ENCODE assay signal across 9 cellular contexts in the genomic region with DNA sequence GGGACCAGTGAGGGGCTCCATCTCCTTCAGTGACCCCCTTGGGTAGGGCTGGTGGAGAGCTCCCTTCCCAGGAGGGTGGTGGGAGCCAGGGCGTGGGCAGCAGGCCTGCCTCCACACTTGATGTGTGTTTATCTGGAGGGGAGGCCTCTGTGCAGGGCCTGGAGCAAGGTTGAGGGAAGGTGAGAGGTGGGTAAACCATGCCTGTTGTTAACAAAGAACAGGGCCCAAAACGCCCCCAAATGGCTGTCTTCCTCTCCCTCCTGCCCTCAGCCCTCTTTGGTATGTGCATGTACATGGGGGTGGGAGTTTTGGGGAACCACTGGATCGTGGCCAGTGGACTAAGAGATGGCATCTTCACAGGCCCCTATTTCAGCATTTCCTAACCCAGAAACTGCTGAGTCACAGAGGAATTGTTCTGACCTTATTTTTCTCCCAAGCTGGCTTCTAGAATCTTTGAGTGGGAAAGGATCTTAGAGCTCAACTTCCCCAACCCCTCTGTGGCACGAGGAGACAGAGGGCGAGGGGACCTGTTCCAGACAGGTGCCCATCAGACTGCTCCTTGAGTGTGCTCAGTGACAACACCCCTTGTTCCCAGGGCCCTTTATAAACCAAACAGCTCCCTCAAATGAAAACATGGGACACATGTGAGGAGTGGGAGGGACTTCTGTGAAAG. TPM values are rescaled to one million over a fixed set of nuclear protein-coding genes. Genes with fewer than 3 reads are reported as not detected.
A peak's percentile ranks its signal among the peaks of the same experiment; 100 is the strongest.
DNase-seq lines count a peak whose midpoint lies in the region; ATAC-seq and TF ChIP-seq lines count a peak whose summit lies in the region.
"Had no signal": no experiment of that assay in that cellular context is flagged by ENCODE, and none has a peak within 500 bp of the region (broad histone marks: within the 10 kb centered on the region; RNA-seq: fewer than 3 reads in every experiment).

No MANE protein-coding gene starts in this region.

- BruUV-seq in A673 (replicated peaks; lab: Mats Ljungman, UMichigan), result no TSS peak

- H4K20me1 ChIP-seq in GM23248 (ENCODE audit: insufficient read depth), result no peaks in the 10 kb centered on the region

- WGBS in GM23248 (ENCODE audit: low coverage in 1 of 2, low lambda C conversion rate in 2 of 2, missing lambda C conversion rate in 2 of 2), 2 experiments, result 32 to 38% methylated on average over 5 of the region's 5 CpGs

- no peaks in the 10 kb centered on the region for H3K9me2 ChIP-seq in GM23248 (ENCODE audit: insufficient read depth)

- DNase-seq in A673 (ENCODE audit: low spot score), result no peak
- peak; percentile 72 for DNase-seq in GM23248
- DNase-seq in coronary artery (ENCODE audit: low spot score), result no peak
- no peak for DNase-seq in omental fat pad (ENCODE audit: low spot score)
- DNase-seq in NCI-H1417 (lab: John Stamatoyannopoulos, UW), result no peak
- no peak for DNase-seq in activated T-cell treated with anti-CD3 and anti-CD28 coated beads, Interleukin-2, amount 50 U/mL, for 48 hours
- no peak for DNase-seq in NCI-H510A (lab: John Stamatoyannopoulos, UW)

- H3K9ac ChIP-seq in GM23248, result peak overlapping the region; percentile 53

- H3K36me3 ChIP-seq in A673 (ENCODE audit: insufficient read depth, low read length, poor library complexity, severe bottlenecking), result peaks cover 6% of the 10 kb centered on the region
- H3K36me3 ChIP-seq in GM23248 (ENCODE audit: low read depth), result no peaks in the 10 kb centered on the region

- H3K4me1 ChIP-seq in A673 (ENCODE audit: insufficient read depth, low read length, poor library complexity, severe bottlenecking) (peaks cover 40% of the 10 kb centered on the region), GM23248 (ENCODE audit: insufficient read depth) (peaks cover 36% of the 10 kb centered on the region)

- H3K27me3 ChIP-seq in A673 (replicated peaks; ENCODE audit: insufficient read depth, low read depth, low read length, poor library complexity) (no peaks in the 10 kb centered on the region), GM23248 (replicated peaks; ENCODE audit: insufficient read depth) (no peaks in the 10 kb centered on the region)

- peaks cover 26% of the 10 kb centered on the region for H3F3A ChIP-seq in GM23248 (ENCODE audit: insufficient read depth)

- POLR2A ChIA-PET in A673 (lab: Charles Lee; ENCODE audit: low non-redundant PET), result interaction anchor here (0.6 kb wide), 1 partner anchor 40 kb away, joined by 3 read pairs; no protein-coding TSS in a partner anchor

- no peaks in the 10 kb centered on the region for H3K79me2 ChIP-seq in GM23248 (ENCODE audit: insufficient read depth)

- no peak overlapping the region for H3K4me2 ChIP-seq in GM23248 (ENCODE audit: unreplicated experiment)

- CTCF ChIA-PET in A673 (lab: Charles Lee), result interaction anchor here (0.9 to 1.3 kb wide), 2 partner anchors 35 to 71 kb away, joined by 3 read pairs; a partner anchor contains a TSS

- H3K27ac ChIP-seq in A673 (ENCODE audit: low read depth, low read length, poor library complexity, severe bottlenecking) (peak overlapping the region; percentile 74), GM23248 (peak overlapping the region; percentile 65), coronary artery (peak overlapping the region; percentile 83 to 88)

- ATAC-seq in omental fat pad (ENCODE audit: low FRiP score) (peak; percentile 16), HG03039 (IDR thresholded peaks at IDR 0.05; ENCODE audit: unreplicated experiment) (no peak)

- in situ Hi-C loops in GM23248 (cut with MboI), result no loop called here

- TF ChIP-seq CTCF in A673 (conservative IDR thresholded peaks at IDR 0.05; ENCODE audit: low read depth, low read length), result no peak
- TF ChIP-seq CTCF in coronary artery (IDR thresholded peaks at IDR 0.05), result no peak
- TF ChIP-seq CTCF in omental fat pad (IDR thresholded peaks at IDR 0.05), result no peak

- intact Hi-C loops in A673 (cut with micrococcal nuclease; ENCODE audit: unreplicated experiment), result loop anchor here (5.0 kb wide), 2 partner anchors 34 to 124 kb away; no protein-coding TSS in a partner anchor

- H3K4me3 ChIP-seq in A673 (ENCODE audit: low read depth, low read length, poor library complexity, severe bottlenecking), result no peak overlapping the region
- no peak overlapping the region for H3K4me3 ChIP-seq in GM23248
- H3K4me3 ChIP-seq in coronary artery, result no peak overlapping the region

- H3K9me3 ChIP-seq in A673 (ENCODE audit: low read depth, low read length, poor library complexity, severe bottlenecking) (no peaks in the 10 kb centered on the region), GM23248 (ENCODE audit: low read depth) (no peaks in the 10 kb centered on the region)

- H2AFZ ChIP-seq in GM23248, result no peak overlapping the region; the same call in 1 of the 2 replicates

RNA-seq across cellular contexts. Expression of a gene that starts 3.6 kb away (rescaled TPM):
- total RNA-seq in A673 (2021) (39.3 and 39.8 TPM in 2 replicates), omental fat pad (10 to 100 TPM; 27.6 to 50.3 (median 48.1) TPM)
- 16.4 and 20.9 TPM in 2 replicates for total RNA-seq in GM23248 (2014; rRNA removed; shearing (Covaris generic))
- polyA plus RNA-seq in GM23248 (2016; fragmentation: Nextera tagmentation; extraction: Ambion mirVana), result 19.1 and 21.8 TPM in 2 replicates

RNA-seq across cellular contexts. Expression of a gene that starts 17.9 kb away (rescaled TPM):
- total RNA-seq in A673 (2021), result 4.3 and 5.7 TPM in 2 replicates
- total RNA-seq in GM23248 (2014; rRNA removed; shearing (Covaris generic)), result 1.3 and 3.7 TPM in 2 replicates
- 1.1 and 1.4 TPM in 2 replicates for polyA plus RNA-seq in GM23248 (2016; fragmentation: Nextera tagmentation; extraction: Ambion mirVana)
- 100 to 1,000 TPM in 1 of 4 donors, 10 to 100 TPM in 3; 24.2 to 270 (median 59.1) TPM for total RNA-seq in omental fat pad

RNA-seq across cellular contexts. Expression of a gene that starts 43.1 kb away (rescaled TPM):
- 58.9 and 63.0 TPM in 2 replicates for total RNA-seq in A673 (2021)
- total RNA-seq in GM23248 (2014; rRNA removed; shearing (Covaris generic)), result 62.9 and 72.3 TPM in 2 replicates
- 45.3 and 46.2 TPM in 2 replicates for polyA plus RNA-seq in GM23248 (2016; fragmentation: Nextera tagmentation; extraction: Ambion mirVana)
- 100 to 1,000 TPM in 1 of 4 donors, 10 to 100 TPM in 3; 40.3 to 102 (median 62.9) TPM for total RNA-seq in omental fat pad

RNA-seq across cellular contexts. Expression of a gene that starts 51.3 kb away (rescaled TPM):
- total RNA-seq in A673 (2021) (0.35 and 0.58 TPM in 2 replicates), omental fat pad (1 to 10 TPM; 2.1 to 2.7 (median 2.2) TPM)
- total RNA-seq in GM23248 (2014; rRNA removed; shearing (Covaris generic)), result 0.22 TPM in 1 of 2 replicates, not detected in the other
- polyA plus RNA-seq in GM23248 (2016; fragmentation: Nextera tagmentation; extraction: Ambion mirVana), result 0.10 TPM in 1 of 2 replicates, not detected in the other
- total RNA-seq: glomerular endothelial cell had no signal
